ENCODE assay signal across 25 cellular contexts in genomic region chr4:3684546-3684945, GRCh38.
"Had no signal": no experiment of that assay in that cellular context is flagged by ENCODE, and none has a peak within 500 bp of the region (broad histone marks: within the 10 kb centered on the region; RNA-seq: fewer than 3 reads in every experiment).

No MANE protein-coding gene starts in this region.

- H3K4me3 Mint-ChIP-seq: naive thymus-derived CD4-positive, alpha-beta T cell; neural crest cell; stimulated activated memory B cell treated with anti-CD40 and anti-IgM and Interleukin-4, amounts not matched to agents 10 μg/mL and 1 μg/mL and 100 μg/mL, for 72 hours; stimulated activated naive CD8-positive, alpha-beta T cell treated with anti-CD3 and anti-CD28 coated beads, Interleukin-15, amount 100 ng/mL, for 72 hours had no signal

- FAIRE-seq: urothelium cell line had no signal

- H3K27ac Mint-ChIP-seq: naive thymus-derived CD4-positive, alpha-beta T cell; progenitor cell of endocrine pancreas; stimulated activated memory B cell treated with anti-CD40 and anti-IgM and Interleukin-4, amounts not matched to agents 10 μg/mL and 1 μg/mL and 100 μg/mL, for 72 hours; stimulated activated naive CD8-positive, alpha-beta T cell treated with anti-CD3 and anti-CD28 coated beads, Interleukin-15, amount 100 ng/mL, for 72 hours had no signal

- H3K36me3 ChIP-seq: cardiac muscle cell, colonic mucosa, esophagus squamous epithelium, gastroesophageal sphincter, ovary, thoracic aorta, transverse colon had no signal

- H3K9me3 ChIP-seq: colonic mucosa, esophagus squamous epithelium, gastroesophageal sphincter, ovary, thoracic aorta, transverse colon had no signal

- H3K27me3 ChIP-seq: cardiac muscle cell, colonic mucosa, ovary, transverse colon had no signal

- H3K27ac ChIP-seq: cardiac muscle cell, colonic mucosa, esophagus squamous epithelium, gastroesophageal sphincter, ovary, thoracic aorta, transverse colon had no signal

- DNase-seq: cerebellar nuclear complex; colonic mucosa; dermis blood vessel endothelial cell; esophagus squamous epithelium; foreskin fibroblast; hippocampal formation; kidney glomerular epithelial cell; mesendoderm; naive thymus-derived CD4-positive, alpha-beta T cell; nucleus accumbens; stimulated activated CD4-positive, alpha-beta T cell treated with anti-CD3 and anti-CD28 coated beads, Interleukin-15, amount 100 ng/mL, for 24 hours; stimulated activated CD4-positive, alpha-beta T cell treated with anti-CD3 and anti-CD28 coated beads, Interleukin-1b, Interleukin-23, amount 100 ng/mL, for 48 hours; stimulated activated CD4-positive, alpha-beta T cell treated with anti-CD3 and anti-CD28 coated beads, Interleukin-4, amount 100 ng/mL, for 24 hours; stimulated activated naive CD8-positive, alpha-beta T cell treated with anti-CD3 and anti-CD28 coated beads, Interleukin-15, amount 100 ng/mL, for 72 hours; transverse colon had no signal

- H3K27me3 Mint-ChIP-seq: stimulated activated naive CD8-positive, alpha-beta T cell treated with anti-CD3 and anti-CD28 coated beads, Interleukin-15, amount 100 ng/mL, for 72 hours had no signal

- H3K4me3 ChIP-seq: cardiac muscle cell, colonic mucosa, esophagus squamous epithelium, gastroesophageal sphincter, ovary, thoracic aorta, transverse colon had no signal

- H3K36me3 Mint-ChIP-seq: naive thymus-derived CD4-positive, alpha-beta T cell; stimulated activated memory B cell treated with anti-CD40 and anti-IgM and Interleukin-4, amounts not matched to agents 10 μg/mL and 1 μg/mL and 100 μg/mL, for 72 hours had no signal

- H3K9me3 Mint-ChIP-seq: naive thymus-derived CD4-positive, alpha-beta T cell; neural crest cell; stimulated activated memory B cell treated with anti-CD40 and anti-IgM and Interleukin-4, amounts not matched to agents 10 μg/mL and 1 μg/mL and 100 μg/mL, for 72 hours; stimulated activated naive CD8-positive, alpha-beta T cell treated with anti-CD3 and anti-CD28 coated beads, Interleukin-15, amount 100 ng/mL, for 72 hours had no signal

- ATAC-seq: gastroesophageal sphincter; left lobe of liver; naive thymus-derived CD4-positive, alpha-beta T cell; right cardiac atrium; stimulated activated memory B cell treated with anti-CD40 and anti-IgM and Interleukin-4, amounts not matched to agents 10 μg/mL and 1 μg/mL and 100 μg/mL, for 72 hours; stimulated activated naive CD8-positive, alpha-beta T cell treated with anti-CD3 and anti-CD28 coated beads, Interleukin-15, amount 100 ng/mL, for 72 hours had no signal

- H3K4me1 ChIP-seq: colonic mucosa, esophagus squamous epithelium, gastroesophageal sphincter, transverse colon had no signal

- H3K4me1 Mint-ChIP-seq: naive thymus-derived CD4-positive, alpha-beta T cell; neural crest cell; stimulated activated memory B cell treated with anti-CD40 and anti-IgM and Interleukin-4, amounts not matched to agents 10 μg/mL and 1 μg/mL and 100 μg/mL, for 72 hours; stimulated activated naive CD8-positive, alpha-beta T cell treated with anti-CD3 and anti-CD28 coated beads, Interleukin-15, amount 100 ng/mL, for 72 hours had no signal
